In genomic region chr1:207070811-207071210, GRCh38 we compare ENCODE assay signal across 14 cellular contexts. TPM values are rescaled to one million over a fixed set of nuclear protein-coding genes. Genes with fewer than 3 reads are reported as not detected.
DNase-seq lines count a peak whose midpoint lies in the region; ATAC-seq, FAIRE-seq and TF ChIP-seq lines count a peak whose summit lies in the region.
"Had no signal": no experiment of that assay in that cellular context is flagged by ENCODE, and none has a peak within 500 bp of the region (broad histone marks: within the 10 kb centered on the region; RNA-seq: fewer than 3 reads in every experiment).

No MANE protein-coding gene starts in this region.

- no peak for TF ChIP-seq POLR2A in GM12878 (IDR thresholded peaks at IDR 0.05; ENCODE audit: low read depth, low read length)

- SMC1A ChIA-PET in GM12878 (lab: Charles Lee; ENCODE audit: uncharacterized antibody, unreplicated experiment): interaction anchor here (0.8 to 7.7 kb wide), 6 partner anchors 10 to 422 kb away, joined by 3 to 66 read pairs (median 4); partner anchors contain the start of gene YOD1

- H3K36me3 ChIP-seq in GM12878 (ENCODE audit: control insufficient read depth in 2 of 2, insufficient read depth in 2 of 2, low read length in 1 of 2): no peaks in the 10 kb centered on the region
- H3K36me3 ChIP-seq: WERI-Rb-1 had no signal

- 78% methylated on average over 4 of the region's 4 CpGs for WGBS in GM12878 (ENCODE audit: insufficient coverage, insufficient replicate concordance, low lambda C conversion rate, missing lambda C conversion rate)

- H3K27me3 Mint-ChIP-seq in activated naive CD8-positive, alpha-beta T cell: no peaks in the 10 kb centered on the region
- H3K27me3 Mint-ChIP-seq in activated naive CD8-positive, alpha-beta T cell treated with anti-CD3 and anti-CD28 coated beads for 36 hours: no peaks in the 10 kb centered on the region

- H3K27ac ChIP-seq in GM12878 (ENCODE audit: control insufficient read depth, insufficient read depth): no peak overlapping the region
- H3K27ac ChIP-seq: WERI-Rb-1 had no signal

- no peak for TF ChIP-seq EP300 in GM12878 (IDR thresholded peaks at IDR 0.05; ENCODE audit: borderline replicate concordance in 1 of 2, control insufficient read depth in 1 of 2, low read depth in 2 of 2, low read length in 2 of 2)

- H3K4me2 ChIP-seq in GM12878 (ENCODE audit: control insufficient read depth, insufficient read depth): no peak overlapping the region

- no peaks in the 10 kb centered on the region for H3K27me3 ChIP-seq in GM12878 (replicated peaks in 1 of 2; ENCODE audit: control insufficient read depth in 2 of 2, insufficient read depth in 2 of 2, low read length in 1 of 2)

- CTCF ChIA-PET in GM12878 (lab: Yijun Ruan, JAX): interaction anchor here (0.7 to 10.2 kb wide), 7 partner anchors 10 to 429 kb away, joined by 3 to 131 read pairs (median 5); partner anchors contain the start of genes PFKFB2 and YOD1

- DNase-seq in activated naive CD8-positive, alpha-beta T cell treated with anti-CD3 and anti-CD28 coated beads for 36 hours: no peak
- DNase-seq in MV-4-11 (lab: John Stamatoyannopoulos, UW): peak; percentile 95
- no peak for DNase-seq in GM12878 (ENCODE audit: low read depth, low spot score)
- no peak for DNase-seq in stimulated activated naive CD8-positive, alpha-beta T cell treated with anti-CD3 and anti-CD28 coated beads, Interleukin-15, Interleukin-2, amounts not matched to agents 100 U/mL and 50 U/mL, for 24 hours
- no peak for DNase-seq in NCI-H446 treated with DMSO at 0.1 percent for 48 hours (lab: John Stamatoyannopoulos, UW)
- DNase-seq in NCI-H146 treated with DMSO at 0.1 percent for 48 hours (lab: John Stamatoyannopoulos, UW; ENCODE audit: unreplicated experiment): no peak
- DNase-seq in DMS 273 treated with DMSO at 0.1 percent for 48 hours (lab: John Stamatoyannopoulos, UW): no peak
- DNase-seq: effector CD4-positive, alpha-beta T cell; midbrain; NCI-H187; NCI-H69; WERI-Rb-1 had no signal

- POLR2A ChIA-PET in GM12878 (lab: Charles Lee): interaction anchor here (0.5 to 0.9 kb wide), 3 partner anchors 18 to 250 kb away, joined by 3 to 4 read pairs (median 4); partner anchors contain the start of gene PFKFB2

- no peak overlapping the region for H3K4me3 ChIP-seq in GM12878

- BruUV-seq in GM12878 (replicated peaks; lab: Mats Ljungman, UMichigan): no TSS peak

- H3K4me1 ChIP-seq in GM12878 (ENCODE audit: control insufficient read depth, insufficient read depth, low read length): peaks cover 12% of the 10 kb centered on the region

- peak overlapping the region; percentile 68 for H3K27ac Mint-ChIP-seq in activated naive CD8-positive, alpha-beta T cell
- no peak overlapping the region for H3K27ac Mint-ChIP-seq in activated naive CD8-positive, alpha-beta T cell treated with anti-CD3 and anti-CD28 coated beads for 36 hours

- no peaks in the 10 kb centered on the region for H4K20me1 ChIP-seq in GM12878 (ENCODE audit: control insufficient read depth, insufficient read depth)

- H3K4me3 Mint-ChIP-seq in activated naive CD8-positive, alpha-beta T cell: peak overlapping the region; percentile 35
- no peak overlapping the region for H3K4me3 Mint-ChIP-seq in activated naive CD8-positive, alpha-beta T cell treated with anti-CD3 and anti-CD28 coated beads for 36 hours

- no peaks in the 10 kb centered on the region for H3K9me3 ChIP-seq in GM12878 (replicated peaks; ENCODE audit: control insufficient read depth, insufficient read depth, low read length)

- H3K79me2 ChIP-seq in GM12878 (ENCODE audit: control insufficient read depth, insufficient read depth, low read length): no peaks in the 10 kb centered on the region

- peaks cover 5% of the 10 kb centered on the region for H3K36me3 Mint-ChIP-seq in activated naive CD8-positive, alpha-beta T cell
- H3K36me3 Mint-ChIP-seq in activated naive CD8-positive, alpha-beta T cell treated with anti-CD3 and anti-CD28 coated beads for 36 hours: peaks cover 14% of the 10 kb centered on the region

- no peak overlapping the region for H2AFZ ChIP-seq in GM12878 (ENCODE audit: control insufficient read depth, low read depth, low read length)

- TF ChIP-seq RAD21 in GM12878 (IDR thresholded peaks at IDR 0.05; ENCODE audit: insufficient read depth, low read depth, low read length): no peak

- no peak for TF ChIP-seq CTCF in GM12878 (IDR thresholded peaks at IDR 0.05 in 2 of 3, conservative IDR thresholded peaks at IDR 0.05 in 1 of 3; ENCODE audit: control insufficient read depth in 2 of 3, extremely low read depth in 1 of 3, insufficient read depth in 1 of 3, low read depth in 3 of 3, low read length in 3 of 3)

- no peak; the same call in 2 of the 3 replicates for ATAC-seq in GM12878
- ATAC-seq in stimulated activated naive CD8-positive, alpha-beta T cell treated with anti-CD3 and anti-CD28 coated beads, Interleukin-15, Interleukin-2, amounts not matched to agents 100 U/mL and 50 U/mL, for 24 hours: peak; percentile 45

- FAIRE-seq in GM12878 (lab: Jason Lieb, UNC): no peak

- H3K4me1 Mint-ChIP-seq in activated naive CD8-positive, alpha-beta T cell (ENCODE audit: low read depth): peaks cover 40% of the 10 kb centered on the region
- peaks cover 30% of the 10 kb centered on the region for H3K4me1 Mint-ChIP-seq in activated naive CD8-positive, alpha-beta T cell treated with anti-CD3 and anti-CD28 coated beads for 36 hours

- no peak overlapping the region for H3K9ac ChIP-seq in GM12878 (ENCODE audit: control insufficient read depth, insufficient read depth, low read length)

- in situ Hi-C loops in GM12878 (cut with MboI): no loop called here

- intact Hi-C loops in GM12878 (cut with micrococcal nuclease; ENCODE audit: unreplicated experiment): no loop called here

- no peaks in the 10 kb centered on the region for H3K9me3 Mint-ChIP-seq in activated naive CD8-positive, alpha-beta T cell (ENCODE audit: low read depth)
- no peaks in the 10 kb centered on the region for H3K9me3 Mint-ChIP-seq in activated naive CD8-positive, alpha-beta T cell treated with anti-CD3 and anti-CD28 coated beads for 36 hours

- RAD21 ChIA-PET in GM12878 (lab: Charles Lee; ENCODE audit: unreplicated experiment): interaction anchor here (1.0 to 1.5 kb wide), 2 partner anchors 138 to 336 kb away, joined by 3 to 4 read pairs; no protein-coding TSS in a partner anchor

RNA-seq across cellular contexts. Expression of gene PFKFB2, which starts 17.7 kb away (rescaled TPM):
- total RNA-seq in activated naive CD8-positive, alpha-beta T cell treated with anti-CD3 and anti-CD28 coated beads for 36 hours: 1 to 10 TPM; 3.9 to 5.2 TPM
- 4.6 and 8.9 TPM in 2 replicates for total RNA-seq in GM12878 (2013; cell fraction: nucleolus; rRNA removed)
- total RNA-seq in GM12878 (2014; rRNA removed): 1.1 and 1.2 TPM in 2 replicates
- total RNA-seq in GM12878 (2014; rRNA removed; fragmentation: Illumina TruSeq; extraction: Trizol): 1.1 and 1.3 TPM in 2 replicates
- total RNA-seq in GM12878 (2021): 0.95 and 1.9 TPM in 2 replicates
- polyA plus RNA-seq in GM12878 (2011; ENCODE audit: low read depth): 1.0 TPM
- polyA plus RNA-seq in GM12878 (2011; rRNA removed): 1.3 and 1.6 TPM in 2 replicates
- 0.79 and 0.99 TPM in 2 replicates for polyA plus RNA-seq in GM12878 (2011; cell fraction: cytosol; rRNA removed)
- 2.4 TPM in 2 replicates for polyA plus RNA-seq in GM12878 (2011; cell fraction: nucleus; rRNA removed)
- polyA plus RNA-seq in GM12878 (2012): 1.3 and 1.4 TPM in 2 replicates
- polyA plus RNA-seq in GM12878 (2014; fragmentation: Illumina TruSeq; extraction: Trizol): 0.62 and 1.1 TPM in 2 replicates
- under 1 TPM; 0.40 to 0.47 TPM for polyA plus RNA-seq in GM12878 (2014; fragmentation: Nextera tagmentation; extraction: Ambion mirVana)
- 0.44 and 1.2 TPM in 2 replicates for polyA plus RNA-seq in GM12878 (2014; rRNA removed)
- under 1 TPM; 0.43 to 0.63 TPM for polyA plus RNA-seq in GM12878 (2016; fragmentation: Nextera tagmentation; extraction: Ambion mirVana)
- polyA minus RNA-seq in GM12878 (2011; rRNA and poly(A)+ RNA removed): 2.1 TPM in 2 replicates
- polyA minus RNA-seq in GM12878 (2011; cell fraction: cytosol; rRNA and poly(A)+ RNA removed): 2.1 and 2.2 TPM in 2 replicates
- polyA minus RNA-seq in GM12878 (2011; cell fraction: nucleus; rRNA and poly(A)+ RNA removed): 0.77 and 0.97 TPM in 2 replicates

RNA-seq across cellular contexts. Expression of gene C4BPB, which starts 17.8 kb away (rescaled TPM):
- 1 to 10 TPM; 1.2 to 1.6 TPM for total RNA-seq in activated naive CD8-positive, alpha-beta T cell treated with anti-CD3 and anti-CD28 coated beads for 36 hours
- 0.24 and 0.63 TPM in 2 replicates for total RNA-seq in GM12878 (2013; cell fraction: nucleolus; rRNA removed)
- total RNA-seq in GM12878 (2014; rRNA removed) (0.11 TPM in 1 of 2 replicates, not detected in the other), GM12878 (2014; rRNA removed; fragmentation: Illumina TruSeq; extraction: Trizol) (0.31 and 0.46 TPM in 2 replicates), GM12878 (2021) (0.40 and 0.54 TPM in 2 replicates)
- polyA plus RNA-seq in GM12878 (2011; ENCODE audit: low read depth): 0.68 TPM
- polyA plus RNA-seq in GM12878 (2011; rRNA removed) (0.53 and 0.92 TPM in 2 replicates), GM12878 (2014; fragmentation: Illumina TruSeq; extraction: Trizol) (0.41 TPM in 1 of 2 replicates, not detected in the other), GM12878 (2014; fragmentation: Nextera tagmentation; extraction: Ambion mirVana) (under 1 TPM; 0.44 to 0.84 TPM), GM12878 (2014; rRNA removed) (0.19 and 1.2 TPM in 2 replicates), GM12878 (2016; fragmentation: Nextera tagmentation; extraction: Ambion mirVana) (under 1 TPM; 0.31 to 0.69 TPM)
- polyA plus RNA-seq in GM12878 (2011; cell fraction: cytosol; rRNA removed): 0.22 and 0.25 TPM in 2 replicates
- 0.98 and 1.5 TPM in 2 replicates for polyA plus RNA-seq in GM12878 (2011; cell fraction: nucleus; rRNA removed)
- polyA plus RNA-seq in GM12878 (2012): 0.79 and 0.87 TPM in 2 replicates
- polyA minus RNA-seq in GM12878 (2011; rRNA and poly(A)+ RNA removed): 0.10 and 1.2 TPM in 2 replicates
- polyA minus RNA-seq in GM12878 (2011; cell fraction: cytosol; rRNA and poly(A)+ RNA removed): 2.9 and 5.3 TPM in 2 replicates
- 0.29 and 0.60 TPM in 2 replicates for polyA minus RNA-seq in GM12878 (2011; cell fraction: nucleus; rRNA and poly(A)+ RNA removed)

RNA-seq across cellular contexts. Expression of gene YOD1, which starts 19.8 kb away (rescaled TPM):
- 10 to 100 TPM; 10.8 to 10.9 TPM for total RNA-seq in activated naive CD8-positive, alpha-beta T cell treated with anti-CD3 and anti-CD28 coated beads for 36 hours
- 12.7 and 12.8 TPM in 2 replicates for total RNA-seq in GM12878 (2013; cell fraction: nucleolus; rRNA removed)
- total RNA-seq in GM12878 (2014; rRNA removed): 7.7 and 9.5 TPM in 2 replicates
- total RNA-seq in GM12878 (2014; rRNA removed; fragmentation: Illumina TruSeq; extraction: Trizol): 7.9 TPM in 2 replicates
- total RNA-seq in GM12878 (2021): 6.9 and 7.1 TPM in 2 replicates
- 2.5 TPM for polyA plus RNA-seq in GM12878 (2011; ENCODE audit: low read depth)
- 4.4 and 5.6 TPM in 2 replicates for polyA plus RNA-seq in GM12878 (2011; rRNA removed)
- polyA plus RNA-seq in GM12878 (2011; cell fraction: cytosol; rRNA removed): 1.4 and 1.9 TPM in 2 replicates
- 3.7 TPM in 2 replicates for polyA plus RNA-seq in GM12878 (2011; cell fraction: nucleus; rRNA removed)
- 3.5 and 5.0 TPM in 2 replicates for polyA plus RNA-seq in GM12878 (2012)
- polyA plus RNA-seq in GM12878 (2014; fragmentation: Illumina TruSeq; extraction: Trizol): 6.6 and 7.9 TPM in 2 replicates
- polyA plus RNA-seq in GM12878 (2014; fragmentation: Nextera tagmentation; extraction: Ambion mirVana): 1 to 10 TPM; 2.1 to 2.2 TPM
- polyA plus RNA-seq in GM12878 (2014; rRNA removed): 3.3 and 4.0 TPM in 2 replicates
- 1 to 10 TPM; 4.9 to 5.1 TPM for polyA plus RNA-seq in GM12878 (2016; fragmentation: Nextera tagmentation; extraction: Ambion mirVana)
- polyA minus RNA-seq in GM12878 (2011; rRNA and poly(A)+ RNA removed): 2.7 and 4.6 TPM in 2 replicates
- 1.3 and 2.2 TPM in 2 replicates for polyA minus RNA-seq in GM12878 (2011; cell fraction: cytosol; rRNA and poly(A)+ RNA removed)
- polyA minus RNA-seq in GM12878 (2011; cell fraction: nucleus; rRNA and poly(A)+ RNA removed): 9.3 and 11.5 TPM in 2 replicates

RNA-seq across cellular contexts. Expression of gene C4BPA, which starts 33.2 kb away (rescaled TPM):
- not detected for total RNA-seq in activated naive CD8-positive, alpha-beta T cell treated with anti-CD3 and anti-CD28 coated beads for 36 hours
- not detected in 2 replicates for total RNA-seq in GM12878 (2013; cell fraction: nucleolus; rRNA removed)
- total RNA-seq in GM12878 (2014; rRNA removed) (not detected in 2 replicates), GM12878 (2014; rRNA removed; fragmentation: Illumina TruSeq; extraction: Trizol) (not detected in 2 replicates), GM12878 (2021) (0.21 and 0.31 TPM in 2 replicates)
- not detected for polyA plus RNA-seq in GM12878 (2011; ENCODE audit: low read depth)
- polyA plus RNA-seq in GM12878 (2011; rRNA removed) (not detected in 2 replicates), GM12878 (2014; fragmentation: Illumina TruSeq; extraction: Trizol) (not detected in 2 replicates), GM12878 (2014; fragmentation: Nextera tagmentation; extraction: Ambion mirVana) (not detected), GM12878 (2014; rRNA removed) (not detected in 2 replicates), GM12878 (2016; fragmentation: Nextera tagmentation; extraction: Ambion mirVana) (not detected)
- polyA plus RNA-seq in GM12878 (2011; cell fraction: cytosol; rRNA removed): not detected in 2 replicates
- polyA plus RNA-seq in GM12878 (2011; cell fraction: nucleus; rRNA removed): not detected in 2 replicates
- polyA plus RNA-seq in GM12878 (2012): not detected in 2 replicates
- polyA minus RNA-seq in GM12878 (2011; rRNA and poly(A)+ RNA removed): not detected in 2 replicates
- polyA minus RNA-seq in GM12878 (2011; cell fraction: cytosol; rRNA and poly(A)+ RNA removed): not detected in 2 replicates
- not detected in 2 replicates for polyA minus RNA-seq in GM12878 (2011; cell fraction: nucleus; rRNA and poly(A)+ RNA removed)

RNA-seq across cellular contexts. Expression of gene C1orf116, which starts 38.3 kb away (rescaled TPM):
- under 1 TPM in 1 of 2 experiments, not detected in 1; 0.08 TPM for total RNA-seq in activated naive CD8-positive, alpha-beta T cell treated with anti-CD3 and anti-CD28 coated beads for 36 hours
- total RNA-seq in GM12878 (2013; cell fraction: nucleolus; rRNA removed): not detected in 2 replicates
- total RNA-seq in GM12878 (2014; rRNA removed) (not detected in 2 replicates), GM12878 (2014; rRNA removed; fragmentation: Illumina TruSeq; extraction: Trizol) (not detected in 2 replicates), GM12878 (2021) (0.03 and 0.08 TPM in 2 replicates)
- not detected for polyA plus RNA-seq in GM12878 (2011; ENCODE audit: low read depth)
- polyA plus RNA-seq in GM12878 (2011; rRNA removed) (0.01 TPM in 1 of 2 replicates, not detected in the other), GM12878 (2014; fragmentation: Illumina TruSeq; extraction: Trizol) (not detected in 2 replicates), GM12878 (2014; fragmentation: Nextera tagmentation; extraction: Ambion mirVana) (not detected), GM12878 (2014; rRNA removed) (not detected in 2 replicates), GM12878 (2016; fragmentation: Nextera tagmentation; extraction: Ambion mirVana) (not detected)
- polyA plus RNA-seq in GM12878 (2011; cell fraction: cytosol; rRNA removed): 0.01 TPM in 1 of 2 replicates, not detected in the other
- polyA plus RNA-seq in GM12878 (2011; cell fraction: nucleus; rRNA removed): not detected in 2 replicates
- polyA plus RNA-seq in GM12878 (2012): 0.04 TPM in 1 of 2 replicates, not detected in the other
- polyA minus RNA-seq in GM12878 (2011; rRNA and poly(A)+ RNA removed): not detected in 2 replicates
- not detected in 2 replicates for polyA minus RNA-seq in GM12878 (2011; cell fraction: cytosol; rRNA and poly(A)+ RNA removed)
- not detected in 2 replicates for polyA minus RNA-seq in GM12878 (2011; cell fraction: nucleus; rRNA and poly(A)+ RNA removed)
- total RNA-seq: posterior vena cava had no signal
